8 cellular contexts compared by ENCODE assay signal in genomic region chr22:22422629-22423112, GRCh38.
DNase-seq lines count a peak whose midpoint lies in the region; ATAC-seq and TF ChIP-seq lines count a peak whose summit lies in the region.

No MANE protein-coding gene starts in this region.

- POLR2A ChIA-PET in activated CD8-positive, alpha-beta T cell treated with anti-CD3 and anti-CD28 coated beads for 36 hours (lab: Charles Lee), result no interaction called here

- peak; percentile 84 for TF ChIP-seq CTCF in activated CD8-positive, alpha-beta T cell treated with anti-CD3 and anti-CD28 coated beads for 36 hours (IDR thresholded peaks at IDR 0.05)
- peak; percentile 69 for TF ChIP-seq CTCF in natural killer cell (IDR thresholded peaks at IDR 0.05)

- DNase-seq in CD1c-positive myeloid dendritic cell (ENCODE audit: extremely low spot score) (peak; percentile 69), NCI-H748 (lab: John Stamatoyannopoulos, UW; ENCODE audit: unreplicated experiment) (peak; percentile 64), epidermal melanocyte (ENCODE audit: insufficient read length, low spot score) (peak; percentile 20), natural killer cell (peak; percentile 42), substantia nigra (lab: John Stamatoyannopoulos, UW) (peak in 33 of 49 donors; percentile 7 to 72 (median 39))
- DNase-seq in activated CD8-positive, alpha-beta T cell treated with anti-CD3 and anti-CD28 coated beads for 36 hours, result peak; percentile 91

- CTCF ChIA-PET in activated CD8-positive, alpha-beta T cell treated with anti-CD3 and anti-CD28 coated beads for 36 hours (lab: Charles Lee), result interaction anchor here (0.6 to 2.8 kb wide), 28 partner anchors 9 to 537 kb away, joined by 3 to 20 read pairs (median 3); partner anchors contain the start of gene ZNF280B

- H3K4me1 Mint-ChIP-seq in activated CD8-positive, alpha-beta T cell treated with anti-CD3 and anti-CD28 coated beads for 36 hours (ENCODE audit: low read depth), result no peaks in the 10 kb centered on the region
- H3K4me1 Mint-ChIP-seq in natural killer cell, result peaks cover 0 to 5% of the 10 kb centered on the region in 2 donors

- intact Hi-C loops in activated CD8-positive, alpha-beta T cell treated with anti-CD3 and anti-CD28 coated beads for 36 hours (cut with micrococcal nuclease), result no loop called here
- intact Hi-C loops in natural killer cell (cut with micrococcal nuclease), result no loop called here

- H3K27ac ChIP-seq in substantia nigra (ENCODE audit: low read depth, low read length, poor library complexity, severe bottlenecking), result no peak overlapping the region

- H3K4me3 Mint-ChIP-seq in activated CD8-positive, alpha-beta T cell treated with anti-CD3 and anti-CD28 coated beads for 36 hours, result no peak overlapping the region
- no peak overlapping the region for H3K4me3 Mint-ChIP-seq in natural killer cell

- ATAC-seq in GM19025 (IDR thresholded peaks at IDR 0.05; ENCODE audit: low read depth, unreplicated experiment), result peak; percentile 90
- peak; percentile 98 for ATAC-seq in HG03159 (IDR thresholded peaks at IDR 0.05; ENCODE audit: unreplicated experiment)
- ATAC-seq in activated CD8-positive, alpha-beta T cell treated with anti-CD3 and anti-CD28 coated beads for 36 hours, result peak; percentile 97
- peak; percentile 65 to 93 (median 83) for ATAC-seq in natural killer cell

- H3K27me3 Mint-ChIP-seq in activated CD8-positive, alpha-beta T cell treated with anti-CD3 and anti-CD28 coated beads for 36 hours, result peaks cover 17% of the 10 kb centered on the region
- H3K27me3 Mint-ChIP-seq in natural killer cell (ENCODE audit: low read depth in 2 of 2), result peaks cover 11 to 22% of the 10 kb centered on the region in 2 donors

- H3K36me3 Mint-ChIP-seq in activated CD8-positive, alpha-beta T cell treated with anti-CD3 and anti-CD28 coated beads for 36 hours (ENCODE audit: low read depth), result no peaks in the 10 kb centered on the region
- no peaks in the 10 kb centered on the region for H3K36me3 Mint-ChIP-seq in natural killer cell

- H3K9me3 Mint-ChIP-seq in activated CD8-positive, alpha-beta T cell treated with anti-CD3 and anti-CD28 coated beads for 36 hours, result no peaks in the 10 kb centered on the region
- no peaks in the 10 kb centered on the region for H3K9me3 Mint-ChIP-seq in natural killer cell

- no peak overlapping the region for H3K27ac Mint-ChIP-seq in activated CD8-positive, alpha-beta T cell treated with anti-CD3 and anti-CD28 coated beads for 36 hours
- no peak overlapping the region for H3K27ac Mint-ChIP-seq in natural killer cell

Comparison
In these comparisons a context has a peak if more than half of its experiments do, and no peak if none do; other contexts are left out.
1. DNase-seq: peak in every context shown above with its lines; median percentile 91 in activated CD8-positive, alpha-beta T cell treated with anti-CD3 and anti-CD28 coated beads for 36 hours; 69 in CD1c-positive myeloid dendritic cell; 64 in NCI-H748; 42 in natural killer cell; 39 in substantia nigra; 20 in epidermal melanocyte.